In the genomic region with DNA sequence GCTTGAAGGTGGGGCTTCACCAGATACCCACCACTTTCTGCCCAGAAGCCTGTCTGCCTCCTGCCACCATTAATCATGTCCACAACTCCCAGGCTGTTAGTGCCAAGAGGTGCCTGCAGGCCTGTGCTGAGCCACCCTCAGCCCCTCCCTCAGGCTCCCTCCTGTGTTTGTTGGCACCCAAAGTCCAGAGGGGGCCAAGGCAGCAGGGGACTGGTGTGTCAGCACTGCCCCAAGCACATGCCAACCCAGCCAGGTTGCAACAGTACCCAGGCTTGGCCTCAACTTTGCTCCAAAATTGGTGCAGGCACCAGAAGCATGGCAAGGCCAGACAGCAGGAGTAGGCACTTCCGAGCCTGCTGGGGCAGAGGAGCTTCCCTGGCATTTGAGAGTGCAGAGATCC, we compare ENCODE assay signal across 21 cellular contexts.
"Had no signal": no experiment of that assay in that cellular context is flagged by ENCODE, and none has a peak within 500 bp of the region (broad histone marks: within the 10 kb centered on the region; RNA-seq: fewer than 3 reads in every experiment).

No MANE protein-coding gene starts in this region.

- H3K36me3 ChIP-seq: ovary, right lobe of liver, sigmoid colon, stomach, tibial nerve, upper lobe of left lung, vagina had no signal

- H3K27me3 ChIP-seq: ovary, right lobe of liver, sigmoid colon, tibial nerve, upper lobe of left lung, vagina had no signal

- DNase-seq: naive thymus-derived CD8-positive, alpha-beta T cell; nephron progenitor cell; occipital lobe; ovary; psoas muscle; right lobe of liver; sigmoid colon; small intestine; stimulated activated CD4-positive, alpha-beta T cell treated with anti-CD3 and anti-CD28 coated beads, Interleukin-15, amount 100 ng/mL, for 24 hours; stimulated activated CD4-positive, alpha-beta T cell treated with anti-CD3 and anti-CD28 coated beads, Interleukin-2, amount 100 ng/mL, for 24 hours; stimulated activated CD4-positive, alpha-beta T cell treated with anti-CD3 and anti-CD28 coated beads, Interleukin-2, amount 100 ng/mL, for 48 hours; stimulated activated CD4-positive, alpha-beta T cell treated with anti-CD3 and anti-CD28 coated beads, Interleukin-4, amount 100 ng/mL, for 24 hours; stimulated activated naive B cell treated with anti-CD40 and anti-IgM and Interleukin-4, amounts not matched to agents 10 μg/mL and 1 μg/mL and 100 μg/mL, for 72 hours; stimulated activated naive CD4-positive, alpha-beta T cell treated with Interleukin-2 at 50 U/mL for 16 hours; stomach; trophoblast cell had no signal

- H3K4me3 ChIP-seq: ovary, psoas muscle, right lobe of liver, sigmoid colon, stomach, tibial nerve, upper lobe of left lung, vagina had no signal

- ATAC-seq: naive thymus-derived CD8-positive, alpha-beta T cell; psoas muscle; right cardiac atrium; right lobe of liver; stimulated activated naive B cell treated with anti-CD40 and anti-IgM and Interleukin-4, amounts not matched to agents 10 μg/mL and 1 μg/mL and 100 μg/mL, for 72 hours had no signal

- H3K9me3 ChIP-seq: ovary, psoas muscle, right lobe of liver, vagina had no signal

- H3K27ac ChIP-seq: ovary, parathyroid adenoma, psoas muscle, right lobe of liver, sigmoid colon, stomach, tibial nerve, upper lobe of left lung, vagina had no signal

- H3K4me1 ChIP-seq: parathyroid adenoma, psoas muscle, right lobe of liver, sigmoid colon, stomach, tibial nerve, upper lobe of left lung, vagina had no signal

- H3K9ac ChIP-seq: parathyroid adenoma had no signal

- H2AFZ ChIP-seq: parathyroid adenoma had no signal
